In genomic region chr2:101699939-101700442, GRCh38 we compare ENCODE assay signal across 9 cellular contexts. TPM values are rescaled to one million over a fixed set of nuclear protein-coding genes. Genes with fewer than 3 reads are reported as not detected.
DNase-seq lines count a peak whose midpoint lies in the region; ATAC-seq and TF ChIP-seq lines count a peak whose summit lies in the region.
"Had no signal": no experiment of that assay in that cellular context is flagged by ENCODE, and none has a peak within 500 bp of the region (broad histone marks: within the 10 kb centered on the region; RNA-seq: fewer than 3 reads in every experiment).

No MANE protein-coding gene starts in this region.

- peak; percentile 44 for DNase-seq in DMS 273 (lab: John Stamatoyannopoulos, UW; ENCODE audit: unreplicated experiment)
- DNase-seq in DMS 273 treated with DMSO at 0.1 percent for 48 hours (lab: John Stamatoyannopoulos, UW), result no peak
- no peak for DNase-seq in astrocyte of the cerebellum (ENCODE audit: low read depth)
- DNase-seq in left kidney (ENCODE audit: low read depth, low spot score), result peak; percentile 17
- DNase-seq in thoracic aorta (ENCODE audit: low spot score), result no peak
- DNase-seq in NCI-H2196 (lab: John Stamatoyannopoulos, UW; ENCODE audit: unreplicated experiment), result no peak
- DNase-seq in ureter (ENCODE audit: low spot score), result no peak

- H3K27me3 ChIP-seq in thoracic aorta (replicated peaks; ENCODE audit: insufficient read depth), result no peaks in the 10 kb centered on the region

- in situ Hi-C loops in astrocyte of the cerebellum (cut with HindIII; ENCODE audit: low sequenced_read_pairs), result no loop called here

- H3K4me1 ChIP-seq in thoracic aorta (ENCODE audit: control insufficient read depth in 1 of 2, low read depth in 2 of 2), result peaks cover 24 to 48% of the 10 kb centered on the region in 2 donors

- H3K4me3 ChIP-seq in astrocyte of the cerebellum (ENCODE audit: low read depth, low read length), result peak overlapping the region; percentile 81
- H3K4me3 ChIP-seq in thoracic aorta, result peak overlapping the region; percentile 93

- ATAC-seq in thoracic aorta (ENCODE audit: insufficient number of reproducible peaks, low FRiP score, low read depth) (no peak), esophagus mucosa (no peak)

- peak overlapping the region in 1 of 2 donors; percentile 76 for H3K27ac ChIP-seq in thoracic aorta
- H3K27ac ChIP-seq: 22Rv1 had no signal

- no peaks in the 10 kb centered on the region for H3K9me3 ChIP-seq in thoracic aorta

- TF ChIP-seq CTCF in astrocyte of the cerebellum (IDR thresholded peaks at IDR 0.05; ENCODE audit: low read depth, low read length, missing control alignments) (no peak), thoracic aorta (IDR thresholded peaks at IDR 0.05) (no peak)

- no peaks in the 10 kb centered on the region for H3K36me3 ChIP-seq in thoracic aorta

RNA-seq across cellular contexts. Expression of gene MAP4K4, which starts 2.5 kb away (rescaled TPM):
- total RNA-seq in thoracic aorta (100 to 1,000 TPM in 1 of 2 donors, 10 to 100 TPM in 1; 60.1 to 147 TPM), esophagus mucosa (62.9 TPM), ureter (49.9 TPM)

Comparison
In these comparisons a context has a peak if more than half of its experiments do, and no peak if none do; other contexts are left out.
1. DNase-seq: peak in DMS 273 (single experiment) and left kidney (single experiment); none in DMS 273 treated with DMSO at 0.1 percent for 48 hours (single experiment), astrocyte of the cerebellum (single experiment), thoracic aorta (single experiment), NCI-H2196 (single experiment) and ureter (single experiment).